ENCODE assay signal across 6 cellular contexts in genomic region chr20:4224282-4224681, GRCh38. TPM values are rescaled to one million over a fixed set of nuclear protein-coding genes. Genes with fewer than 3 reads are reported as not detected.
"Had no signal": no experiment of that assay in that cellular context is flagged by ENCODE, and none has a peak within 500 bp of the region (broad histone marks: within the 10 kb centered on the region; RNA-seq: fewer than 3 reads in every experiment).

No MANE protein-coding gene starts in this region.

RNA-seq across cellular contexts. Expression of gene ADRA1D, which starts 24.8 kb away (rescaled TPM):
- total RNA-seq: activated CD8-positive, alpha-beta memory T cell treated with anti-CD3 and anti-CD28 coated beads for 36 hours; activated naive CD4-positive, alpha-beta T cell treated with anti-CD3 and anti-CD28 coated beads for 36 hours; activated T-helper 17 cell treated with anti-CD3 and anti-CD28 coated beads, Interleukin-2, amount 50 U/mL, for 72 hours; dermis blood vessel endothelial cell; esophagus mucosa; T-helper 17 cell had no signal
